27 cellular contexts compared by ENCODE assay signal in the genomic region with DNA sequence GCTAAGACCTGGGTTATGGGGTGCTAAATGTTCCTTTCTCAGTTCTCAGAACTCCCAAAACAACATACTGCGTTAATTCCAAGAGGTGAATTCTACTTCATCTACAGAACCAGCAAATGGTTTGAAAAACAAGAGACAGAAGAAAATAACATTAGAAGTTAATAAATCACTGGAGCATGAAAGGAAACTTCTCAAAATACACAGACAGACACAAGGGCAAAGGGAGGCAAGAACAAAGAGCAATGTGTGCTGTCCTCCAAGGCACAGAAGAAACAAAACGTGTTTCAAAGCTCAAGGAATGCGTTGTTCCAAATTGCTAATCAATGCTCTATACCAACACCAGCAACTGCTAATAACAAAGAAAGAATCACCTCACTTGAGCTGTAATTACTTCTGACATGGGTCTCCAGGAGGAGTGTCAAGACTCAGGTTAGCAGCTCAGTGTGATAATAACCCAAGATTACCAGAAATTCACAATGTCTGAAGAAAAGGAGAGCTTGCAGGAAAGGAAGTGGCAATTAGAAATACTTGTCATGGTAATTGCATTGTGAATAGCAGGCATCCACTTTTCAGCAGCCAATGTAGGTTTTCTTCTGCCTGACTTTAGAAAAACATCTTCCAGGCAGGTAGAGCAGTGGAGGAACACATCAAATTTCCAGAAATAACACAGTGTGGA.
A peak's percentile ranks its signal among the peaks of the same experiment; 100 is the strongest.
DNase-seq lines count a peak whose midpoint lies in the region; ATAC-seq, FAIRE-seq and TF ChIP-seq lines count a peak whose summit lies in the region.
"Had no signal": no experiment of that assay in that cellular context is flagged by ENCODE, and none has a peak within 500 bp of the region (broad histone marks: within the 10 kb centered on the region; RNA-seq: fewer than 3 reads in every experiment).

No MANE protein-coding gene starts in this region.

- no peak overlapping the region for H3K27ac Mint-ChIP-seq in activated T-helper 2 cell treated with anti-CD3 and anti-CD28 coated beads, Interferon-gamma antibody, Interleukin-2, Interleukin-4, amounts not matched to agents 10 μg/mL and 5 μg/mL and 100 μg/mL, durations not matched to agents 14 hours and 24 hours and 36 hours
- H3K27ac Mint-ChIP-seq: activated CD4-positive, alpha-beta T cell treated with anti-CD3 and anti-CD28 coated beads for 36 hours; activated naive CD8-positive, alpha-beta T cell treated with anti-CD3 and anti-CD28 coated beads, Interleukin-2, amount 50 U/mL, for 24 hours; activated T-helper 1 cell treated with anti-CD3 and anti-CD28 coated beads, Interleukin-12 subunit alpha, Interleukin-12 subunit beta, Interleukin-2, Interleukin-4 antibody, amounts not matched to agents 30 ng/mL and 10 ng/mL and 1 ng/mL, durations not matched to agents 14 hours and 24 hours and 36 hours; immature natural killer cell; stimulated activated memory B cell treated with anti-CD40 and anti-IgM and Interleukin-4, amounts not matched to agents 10 μg/mL and 1 μg/mL and 100 μg/mL, for 72 hours had no signal

- DNase-seq in ELF-1 (ENCODE audit: low read depth, low spot score) (peak; percentile 10), NCI-H2227 (lab: John Stamatoyannopoulos, UW; ENCODE audit: unreplicated experiment) (peak; percentile 56), kidney (no peak), GM13976 (ENCODE audit: low spot score) (no peak), OCI-M2 (lab: John Stamatoyannopoulos, UW; ENCODE audit: unreplicated experiment) (no peak)
- no peak for DNase-seq in activated T-helper 2 cell treated with anti-CD3 and anti-CD28 coated beads, Interferon-gamma antibody, Interleukin-2, Interleukin-4, amounts not matched to agents 10 μg/mL and 5 μg/mL and 100 μg/mL, durations not matched to agents 14 hours and 24 hours and 36 hours (ENCODE audit: low spot score)
- DNase-seq: activated CD4-positive, alpha-beta T cell treated with anti-CD3 and anti-CD28 coated beads for 36 hours; activated naive CD8-positive, alpha-beta T cell treated with anti-CD3 and anti-CD28 coated beads, Interleukin-2, amount 50 U/mL, for 24 hours; body of pancreas; Calu3; effector CD4-positive, alpha-beta T cell; immature natural killer cell; MM.1S; NCI-H1436; NCI-H2171; NCI-H69; sigmoid colon; SW 1271; testis had no signal

- no peaks in the 10 kb centered on the region for H3K9me3 ChIP-seq in kidney (ENCODE audit: control insufficient read depth in 1 of 2, low read length in 2 of 2)
- H3K9me3 ChIP-seq: A549, body of pancreas, esophagus muscularis mucosa, sigmoid colon, testis had no signal

- no peaks in the 10 kb centered on the region for H3K36me3 Mint-ChIP-seq in activated T-helper 2 cell treated with anti-CD3 and anti-CD28 coated beads, Interferon-gamma antibody, Interleukin-2, Interleukin-4, amounts not matched to agents 10 μg/mL and 5 μg/mL and 100 μg/mL, durations not matched to agents 14 hours and 24 hours and 36 hours (ENCODE audit: low read depth)
- H3K36me3 Mint-ChIP-seq: immature natural killer cell; stimulated activated memory B cell treated with anti-CD40 and anti-IgM and Interleukin-4, amounts not matched to agents 10 μg/mL and 1 μg/mL and 100 μg/mL, for 72 hours had no signal

- intact Hi-C loops in kidney (cut with DNase I), result no loop called here
- intact Hi-C loops in activated T-helper 2 cell treated with anti-CD3 and anti-CD28 coated beads, Interferon-gamma antibody, Interleukin-2, Interleukin-4, amounts not matched to agents 10 μg/mL and 5 μg/mL and 100 μg/mL, durations not matched to agents 14 hours and 24 hours and 36 hours (cut with micrococcal nuclease), result no loop called here

- H3K4me1 ChIP-seq in kidney (ENCODE audit: control insufficient read depth in 1 of 2, insufficient read depth in 1 of 2, low read depth in 1 of 2, low read length in 2 of 2), result peaks cover 11 to 15% of the 10 kb centered on the region in 2 donors
- H3K4me1 ChIP-seq: A549, body of pancreas, esophagus muscularis mucosa, sigmoid colon, testis had no signal

- peak overlapping the region; percentile 48 to 83 for H3K27ac ChIP-seq in kidney (ENCODE audit: low read depth in 2 of 2, low read length in 2 of 2)
- H3K27ac ChIP-seq: A549, body of pancreas, esophagus muscularis mucosa, sigmoid colon, testis had no signal

- no peaks in the 10 kb centered on the region for H3K4me1 Mint-ChIP-seq in activated T-helper 2 cell treated with anti-CD3 and anti-CD28 coated beads, Interferon-gamma antibody, Interleukin-2, Interleukin-4, amounts not matched to agents 10 μg/mL and 5 μg/mL and 100 μg/mL, durations not matched to agents 14 hours and 24 hours and 36 hours (ENCODE audit: low read depth)
- H3K4me1 Mint-ChIP-seq: activated CD4-positive, alpha-beta T cell treated with anti-CD3 and anti-CD28 coated beads for 36 hours; activated naive CD8-positive, alpha-beta T cell treated with anti-CD3 and anti-CD28 coated beads, Interleukin-2, amount 50 U/mL, for 24 hours; immature natural killer cell; stimulated activated memory B cell treated with anti-CD40 and anti-IgM and Interleukin-4, amounts not matched to agents 10 μg/mL and 1 μg/mL and 100 μg/mL, for 72 hours had no signal

- H3K9ac ChIP-seq in kidney (ENCODE audit: low read length in 2 of 2), result no peak overlapping the region

- H3K4me3 Mint-ChIP-seq in activated T-helper 2 cell treated with anti-CD3 and anti-CD28 coated beads, Interferon-gamma antibody, Interleukin-2, Interleukin-4, amounts not matched to agents 10 μg/mL and 5 μg/mL and 100 μg/mL, durations not matched to agents 14 hours and 24 hours and 36 hours (ENCODE audit: low read depth), result no peak overlapping the region
- H3K4me3 Mint-ChIP-seq: activated CD4-positive, alpha-beta T cell treated with anti-CD3 and anti-CD28 coated beads for 36 hours; activated naive CD8-positive, alpha-beta T cell treated with anti-CD3 and anti-CD28 coated beads, Interleukin-2, amount 50 U/mL, for 24 hours; activated T-helper 1 cell treated with anti-CD3 and anti-CD28 coated beads, Interleukin-12 subunit alpha, Interleukin-12 subunit beta, Interleukin-2, Interleukin-4 antibody, amounts not matched to agents 30 ng/mL and 10 ng/mL and 1 ng/mL, durations not matched to agents 14 hours and 24 hours and 36 hours; immature natural killer cell; stimulated activated memory B cell treated with anti-CD40 and anti-IgM and Interleukin-4, amounts not matched to agents 10 μg/mL and 1 μg/mL and 100 μg/mL, for 72 hours had no signal

- in situ Hi-C loops in GM13976 (cut with MboI; ENCODE audit: low sequenced_read_pairs, unreplicated experiment), result loop anchor here (25.0 kb wide), 1 partner anchor 907 kb away; no protein-coding TSS in a partner anchor

- peak; percentile 43 for ATAC-seq in GM19438 (IDR thresholded peaks at IDR 0.05; ENCODE audit: low read depth, unreplicated experiment)
- ATAC-seq in GM19395 (IDR thresholded peaks at IDR 0.05; ENCODE audit: unreplicated experiment), result no peak
- ATAC-seq: A549; activated CD4-positive, alpha-beta T cell treated with anti-CD3 and anti-CD28 coated beads for 36 hours; activated naive CD8-positive, alpha-beta T cell treated with anti-CD3 and anti-CD28 coated beads, Interleukin-2, amount 50 U/mL, for 24 hours; body of pancreas; K562; stimulated activated memory B cell treated with anti-CD40 and anti-IgM and Interleukin-4, amounts not matched to agents 10 μg/mL and 1 μg/mL and 100 μg/mL, for 72 hours had no signal

- no peaks in the 10 kb centered on the region for H3K36me3 ChIP-seq in kidney (ENCODE audit: control insufficient read depth in 1 of 2, insufficient read depth in 2 of 2, low read length in 2 of 2)
- H3K36me3 ChIP-seq: esophagus muscularis mucosa, sigmoid colon had no signal

- H3K4me3 ChIP-seq in kidney (ENCODE audit: low read length in 2 of 2), result peak overlapping the region in 1 of 2 donors; percentile 19
- H3K4me3 ChIP-seq: A549, body of pancreas, esophagus muscularis mucosa, K562, lung, sigmoid colon, testis had no signal

- TF ChIP-seq CTCF in kidney (IDR thresholded peaks at IDR 0.05; ENCODE audit: borderline replicate concordance, extremely low read depth, insufficient read depth), result no peak
- no peak for TF ChIP-seq CTCF in GM13976 (IDR thresholded peaks at IDR 0.05; ENCODE audit: borderline replicate concordance, control extremely low read depth, extremely low read depth, insufficient read depth, missing control alignments)

- FAIRE-seq in kidney (lab: Jason Lieb, UNC), result peak; percentile 50
- FAIRE-seq: A549, K562 had no signal

- H3K27me3 Mint-ChIP-seq in activated T-helper 2 cell treated with anti-CD3 and anti-CD28 coated beads, Interferon-gamma antibody, Interleukin-2, Interleukin-4, amounts not matched to agents 10 μg/mL and 5 μg/mL and 100 μg/mL, durations not matched to agents 14 hours and 24 hours and 36 hours (ENCODE audit: low read depth), result no peaks in the 10 kb centered on the region
- H3K27me3 Mint-ChIP-seq: activated CD4-positive, alpha-beta T cell treated with anti-CD3 and anti-CD28 coated beads for 36 hours; stimulated activated memory B cell treated with anti-CD40 and anti-IgM and Interleukin-4, amounts not matched to agents 10 μg/mL and 1 μg/mL and 100 μg/mL, for 72 hours had no signal

- no peaks in the 10 kb centered on the region for H3K9me3 Mint-ChIP-seq in activated T-helper 2 cell treated with anti-CD3 and anti-CD28 coated beads, Interferon-gamma antibody, Interleukin-2, Interleukin-4, amounts not matched to agents 10 μg/mL and 5 μg/mL and 100 μg/mL, durations not matched to agents 14 hours and 24 hours and 36 hours
- H3K9me3 Mint-ChIP-seq: activated T-helper 1 cell treated with anti-CD3 and anti-CD28 coated beads, Interleukin-12 subunit alpha, Interleukin-12 subunit beta, Interleukin-2, Interleukin-4 antibody, amounts not matched to agents 30 ng/mL and 10 ng/mL and 1 ng/mL, durations not matched to agents 14 hours and 24 hours and 36 hours; stimulated activated memory B cell treated with anti-CD40 and anti-IgM and Interleukin-4, amounts not matched to agents 10 μg/mL and 1 μg/mL and 100 μg/mL, for 72 hours had no signal

Comparison
In these comparisons a context has a peak if more than half of its experiments do, and no peak if none do; other contexts are left out.
1. DNase-seq: peak in ELF-1 (single experiment) and NCI-H2227 (single experiment); none in kidney (single experiment), GM13976 (single experiment), activated T-helper 2 cell treated with anti-CD3 and anti-CD28 coated beads, Interferon-gamma antibody, Interleukin-2, Interleukin-4, amounts not matched to agents 10 μg/mL and 5 μg/mL and 100 μg/mL, durations not matched to agents 14 hours and 24 hours and 36 hours (single experiment) and OCI-M2 (single experiment).